ENCODE assay signal across 1 cellular context in genomic region chr17:58005728-58006562, GRCh38.
TF ChIP-seq lines count a peak whose summit lies in the region.

No MANE protein-coding gene starts in this region.

TF ChIP-seq in H1, 55 proteins besides CTCF, POLR2A, EP300 and RAD21:
- TF ChIP-seq SIN3A (conservative IDR thresholded peaks at IDR 0.05 in 1 of 2, IDR thresholded peaks at IDR 0.05 in 1 of 2; ENCODE audit: low read depth in 1 of 2, low read length in 2 of 2) (peak; percentile 9 to 40; a peak in 1 of 4 replicates), JUN (IDR thresholded peaks at IDR 0.05; ENCODE audit: low read depth, low read length) (no peak), KDM5A (IDR thresholded peaks at IDR 0.05; ENCODE audit: low read length) (no peak), CBX5 (IDR thresholded peaks at IDR 0.05; ENCODE audit: low read depth, low read length) (no peak), CHD1 (IDR thresholded peaks at IDR 0.05; ENCODE audit: low read depth, low read length) (0 out of 2 replicates have a peak, but pooled peaks have one; percentile 39), TAF7 (optimal IDR thresholded peaks at IDR 0.05; ENCODE audit: borderline replicate concordance, low read depth, low read length) (peak; percentile 26), ZNF274 (IDR thresholded peaks at IDR 0.05; ENCODE audit: borderline replicate concordance, extremely low read depth, low read length) (no peak), HDAC2 (IDR thresholded peaks at IDR 0.05; ENCODE audit: borderline replicate concordance in 1 of 2, low read depth in 2 of 2, low read length in 2 of 2) (no peak)
